In genomic region chr5:98891591-98891990, GRCh38 we compare ENCODE assay signal across 23 cellular contexts. TPM values are rescaled to one million over a fixed set of nuclear protein-coding genes. Genes with fewer than 3 reads are reported as not detected.
DNase-seq lines count a peak whose midpoint lies in the region; ATAC-seq, FAIRE-seq and TF ChIP-seq lines count a peak whose summit lies in the region.
"Had no signal": no experiment of that assay in that cellular context is flagged by ENCODE, and none has a peak within 500 bp of the region (broad histone marks: within the 10 kb centered on the region; RNA-seq: fewer than 3 reads in every experiment).

No MANE protein-coding gene starts in this region.

- peaks cover 16% of the 10 kb centered on the region for H3K36me3 Mint-ChIP-seq in endothelial cell (ENCODE audit: low read depth, unreplicated experiment)

- H3K4me1 ChIP-seq in liver (ENCODE audit: control insufficient read depth in 4 of 4, insufficient read depth in 4 of 4, low read length in 3 of 4), result no peaks in the 10 kb centered on the region
- no peaks in the 10 kb centered on the region for H3K4me1 ChIP-seq in HepG2 (ENCODE audit: insufficient read depth, low read length)
- H3K4me1 ChIP-seq: A549; BLaER1 treated with 17β-estradiol and CSF1 and Interleukin-3, amounts not matched to agents 10 nM and 100 nM; Caco-2 had no signal

- no peak overlapping the region for H3K9ac ChIP-seq in liver (ENCODE audit: low read depth in 1 of 2, low read length in 2 of 2)
- H3K9ac ChIP-seq in HepG2 (ENCODE audit: insufficient read depth, low read depth, low read length), result no peak overlapping the region
- H3K9ac ChIP-seq: BLaER1 treated with 17β-estradiol and CSF1 and Interleukin-3, amounts not matched to agents 10 nM and 100 nM had no signal

- TF ChIP-seq RAD21 in liver (IDR thresholded peaks at IDR 0.05) (no peak), HepG2 (CRISPR knock-in tag; IDR thresholded peaks at IDR 0.05) (no peak)

- H3K27me3 ChIP-seq in liver (ENCODE audit: control insufficient read depth in 4 of 4, insufficient read depth in 4 of 4, low read length in 3 of 4) (no peaks in the 10 kb centered on the region), HepG2 (ENCODE audit: control insufficient read depth in 1 of 2, insufficient read depth in 2 of 2, low read length in 2 of 2) (no peaks in the 10 kb centered on the region)
- H3K27me3 ChIP-seq: BLaER1 treated with 17β-estradiol and CSF1 and Interleukin-3, amounts not matched to agents 10 nM and 100 nM had no signal

- no peak for FAIRE-seq in HepG2 (lab: Jason Lieb, UNC)
- FAIRE-seq: D721Med, G401.6, GM12891, GM19239 had no signal

- H3K27me3 Mint-ChIP-seq in endothelial cell (ENCODE audit: unreplicated experiment), result no peaks in the 10 kb centered on the region
- H3K27me3 Mint-ChIP-seq: B cell; CD4-positive, alpha-beta T cell had no signal

- CTCF ChIA-PET in HepG2 (lab: Yijun Ruan, JAX; ENCODE audit: low intra/inter-chr PET ratio, low total read pairs), result no interaction called here

- no peak overlapping the region for H3K4me3 Mint-ChIP-seq in endothelial cell (ENCODE audit: unreplicated experiment)
- H3K4me3 Mint-ChIP-seq: B cell; CD4-positive, alpha-beta T cell; CD8-positive, alpha-beta T cell had no signal

- in situ Hi-C loops in HepG2 (cut with HindIII; ENCODE audit: extremely low pct_ligation_motif_present, low pct_unique_long_range_greater_than_20kb), result no loop called here

- ATAC-seq in HepG2, result no peak
- ATAC-seq in left lobe of liver, result peak; percentile 51
- ATAC-seq in HG03432 (IDR thresholded peaks at IDR 0.05; ENCODE audit: unreplicated experiment), result no peak
- ATAC-seq: A549; CD8-positive, alpha-beta T cell had no signal

- WGBS in liver, result 41% methylated on average over 1 of the region's 1 CpG
- WGBS in HepG2 (ENCODE audit: low lambda C conversion rate), result 89% methylated on average over 1 of the region's 1 CpG

- H3K9me3 ChIP-seq in liver (ENCODE audit: control insufficient read depth in 4 of 4, low read length in 3 of 4), result no peaks in the 10 kb centered on the region
- no peaks in the 10 kb centered on the region for H3K9me3 ChIP-seq in HepG2 (ENCODE audit: low read length)
- H3K9me3 ChIP-seq: A549; BLaER1 treated with 17β-estradiol and CSF1 and Interleukin-3, amounts not matched to agents 10 nM and 100 nM; Caco-2 had no signal

- TF ChIP-seq EP300 in HepG2 (IDR thresholded peaks at IDR 0.05; ENCODE audit: low read depth in 2 of 2, low read length in 2 of 2), result no peak
- no peak for TF ChIP-seq EP300 in HepG2 (CRISPR knock-in tag; IDR thresholded peaks at IDR 0.05; ENCODE audit: borderline replicate concordance)

- POLR2A ChIA-PET in HepG2 (lab: Yijun Ruan, JAX), result no interaction called here

- no peak for TF ChIP-seq CTCF in liver (IDR thresholded peaks at IDR 0.05; ENCODE audit: low read depth, low read length, missing input control)
- no peak for TF ChIP-seq CTCF in HepG2 (CRISPR knock-in tag; IDR thresholded peaks at IDR 0.05)
- TF ChIP-seq CTCF in endothelial cell (IDR thresholded peaks at IDR 0.05; ENCODE audit: unreplicated experiment), result no peak

- intact Hi-C loops in HepG2 (cut with micrococcal nuclease; ENCODE audit: unreplicated experiment), result no loop called here

- H2AFZ ChIP-seq in HepG2 (ENCODE audit: low read length), result no peak overlapping the region

- peaks cover 4 to 63% (median 45%) of the 10 kb centered on the region in 4 donors for H3K36me3 ChIP-seq in liver (ENCODE audit: control insufficient read depth in 4 of 4, insufficient read depth in 3 of 4, low read depth in 1 of 4, low read length in 3 of 4)
- peaks cover 9 to 75% of the 10 kb centered on the region in 2 experiments for H3K36me3 ChIP-seq in HepG2 (replicated peaks in 1 of 2; ENCODE audit: control insufficient read depth in 1 of 2, insufficient read depth in 2 of 2, low read length in 2 of 2)

- H3K4me3 ChIP-seq in liver (ENCODE audit: low read depth in 1 of 3, low read length in 3 of 3) (no peak overlapping the region), HepG2 (replicated peaks in 1 of 3; ENCODE audit: insufficient read depth in 1 of 3, low read depth in 2 of 3, low read length in 3 of 3) (no peak overlapping the region)
- H3K4me3 ChIP-seq: A549; BLaER1 treated with 17β-estradiol and CSF1 and Interleukin-3, amounts not matched to agents 10 nM and 100 nM had no signal

- DNase-seq in HepG2 (ENCODE audit: low spot score) (no peak), endothelial cell (ENCODE audit: low spot score) (no peak), left lobe of liver (ENCODE audit: low spot score) (no peak), HK-2 (ENCODE audit: unreplicated experiment) (no peak)
- no peak for DNase-seq in activated CD4-positive, alpha-beta T cell treated with anti-CD3 and anti-CD28 coated beads for 48 hours
- DNase-seq: AML-193; Caco-2; Calu3; CD4-positive, alpha-beta T cell; CD8-positive, alpha-beta T cell; DMS79 treated with DMSO at 0.1 percent for 48 hours; GF-D8 had no signal

- H3K79me2 ChIP-seq in HepG2 (ENCODE audit: insufficient read depth, low read length), result no peaks in the 10 kb centered on the region

- H4K20me1 ChIP-seq in HepG2 (ENCODE audit: insufficient read depth, low read length), result no peaks in the 10 kb centered on the region

- H3K4me1 Mint-ChIP-seq in endothelial cell (ENCODE audit: unreplicated experiment), result no peaks in the 10 kb centered on the region
- H3K4me1 Mint-ChIP-seq: B cell had no signal

- H3K27ac Mint-ChIP-seq in endothelial cell (ENCODE audit: unreplicated experiment), result peak overlapping the region; percentile 64
- H3K27ac Mint-ChIP-seq: B cell; CD4-positive, alpha-beta T cell; CD8-positive, alpha-beta T cell had no signal

- BruUV-seq in HepG2 (replicated peaks; lab: Mats Ljungman, UMichigan), result no TSS peak

- H3K27ac ChIP-seq in liver (ENCODE audit: low read depth in 1 of 2, low read length in 2 of 2) (no peak overlapping the region), HepG2 (ENCODE audit: extremely low read length, insufficient read depth, low read length) (no peak overlapping the region)
- H3K27ac ChIP-seq: 22Rv1; A549; BLaER1 treated with 17β-estradiol and CSF1 and Interleukin-3, amounts not matched to agents 10 nM and 100 nM; C4-2B had no signal

- no peak for TF ChIP-seq POLR2A in HepG2 (IDR thresholded peaks at IDR 0.05; ENCODE audit: insufficient read depth in 1 of 2, low read depth in 2 of 2, low read length in 2 of 2)

- H3K4me2 ChIP-seq in HepG2 (ENCODE audit: low read depth, low read length), result no peak overlapping the region
- H3K4me2 ChIP-seq: A549; BLaER1 treated with 17β-estradiol and CSF1 and Interleukin-3, amounts not matched to agents 10 nM and 100 nM had no signal

- H3K9me3 Mint-ChIP-seq in endothelial cell (ENCODE audit: unreplicated experiment), result no peaks in the 10 kb centered on the region
- H3K9me3 Mint-ChIP-seq: CD4-positive, alpha-beta T cell; CD8-positive, alpha-beta T cell had no signal

TF ChIP-seq in liver, 16 proteins besides CTCF, POLR2A, EP300 and RAD21:
- TF ChIP-seq SP1 (IDR thresholded peaks at IDR 0.05) (no peak), HNF4A (conservative IDR thresholded peaks at IDR 0.05) (peak; percentile 46 to 69)

TF ChIP-seq in HepG2, 621 proteins besides CTCF, POLR2A, EP300 and RAD21:
- TF ChIP-seq TBL1XR1 (IDR thresholded peaks at IDR 0.05; ENCODE audit: borderline replicate concordance, low read length, partially characterized antibody) (no peak), ZNF124 (CRISPR knock-in tag; IDR thresholded peaks at IDR 0.05) (no peak), HOXA5 (CRISPR knock-in tag; IDR thresholded peaks at IDR 0.05) (no peak), TERF1 (CRISPR knock-in tag; IDR thresholded peaks at IDR 0.05) (no peak), ATRX (CRISPR knock-in tag; IDR thresholded peaks at IDR 0.05; ENCODE audit: borderline replicate concordance) (no peak)

RNA-seq across cellular contexts. Expression of gene CHD1, which starts 37.2 kb away (rescaled TPM):
- total RNA-seq in liver (10 to 100 TPM; 39.2 to 44.8 TPM), HepG2 (2016; rRNA removed; fragmentation: Illumina TruSeq; extraction: Trizol) (55.9 and 79.7 TPM in 2 replicates), endothelial cell (ENCODE audit: unreplicated experiment) (50.5 TPM), left lobe of liver (9.8 TPM)
- polyA plus RNA-seq in liver (10 to 100 TPM in 1 of 2 donors, 1 to 10 TPM in 1; 5.1 to 11.6 TPM), HepG2 (2011; rRNA removed) (22.8 and 23.0 TPM in 2 replicates)
- total RNA-seq in HepG2 (2016; cell fraction: cytosol; rRNA removed; fragmentation: Illumina TruSeq; extraction: Trizol; ENCODE audit: low read depth), result 5.5 and 6.9 TPM in 2 replicates
- total RNA-seq in HepG2 (2016; cell fraction: insoluble cytoplasmic fraction; rRNA removed; fragmentation: Illumina TruSeq; extraction: Trizol), result 55.3 and 76.6 TPM in 2 replicates
- total RNA-seq in HepG2 (2016; cell fraction: membrane; rRNA removed; fragmentation: Illumina TruSeq; extraction: Trizol), result 12.8 and 15.2 TPM in 2 replicates
- 88.7 and 103 TPM in 2 replicates for total RNA-seq in HepG2 (2016; cell fraction: nucleus; rRNA removed; fragmentation: Illumina TruSeq; extraction: Trizol)
- polyA plus RNA-seq in HepG2 (2011; cell fraction: cytosol; rRNA removed), result 7.8 and 14.2 TPM in 2 replicates
- 27.7 and 34.1 TPM in 2 replicates for polyA plus RNA-seq in HepG2 (2011; cell fraction: nucleus; rRNA removed)
- polyA plus RNA-seq in HepG2 (2012), result 24.4 and 27.4 TPM in 2 replicates
- polyA plus RNA-seq in HepG2 (2016; cell fraction: cytosol; fragmentation: Illumina TruSeq; extraction: Trizol; ENCODE audit: low read depth), result 0.66 and 1.5 TPM in 2 replicates
- 39.8 and 41.3 TPM in 2 replicates for polyA plus RNA-seq in HepG2 (2016; cell fraction: insoluble cytoplasmic fraction; fragmentation: Illumina TruSeq; extraction: Trizol; ENCODE audit: low read depth)
- 2.7 and 3.9 TPM in 2 replicates for polyA plus RNA-seq in HepG2 (2016; cell fraction: membrane; fragmentation: Illumina TruSeq; extraction: Trizol; ENCODE audit: low read depth)
- polyA plus RNA-seq in HepG2 (2016; cell fraction: nucleus; fragmentation: Illumina TruSeq; extraction: Trizol; ENCODE audit: insufficient read depth, low read depth), result 89.5 and 95.7 TPM in 2 replicates
- polyA minus RNA-seq in HepG2 (2011; rRNA and poly(A)+ RNA removed; ENCODE audit: low replicate concordance), result 9.2 and 12.2 TPM in 2 replicates
- 27.3 and 30.3 TPM in 2 replicates for polyA minus RNA-seq in HepG2 (2011; cell fraction: cytosol; rRNA and poly(A)+ RNA removed)
- polyA minus RNA-seq in HepG2 (2011; cell fraction: nucleus; rRNA and poly(A)+ RNA removed), result 155 and 163 TPM in 2 replicates
